Comparison of ENCODE assay signal across 8 cellular contexts in genomic region chr1:20430355-20431290, GRCh38. TPM values are rescaled to one million over a fixed set of nuclear protein-coding genes. Genes with fewer than 3 reads are reported as not detected.
DNase-seq lines count a peak whose midpoint lies in the region; ATAC-seq and TF ChIP-seq lines count a peak whose summit lies in the region.

No MANE protein-coding gene starts in this region.

- ATAC-seq in natural killer cell, result no peak
- ATAC-seq in HG02970 (IDR thresholded peaks at IDR 0.05; ENCODE audit: low FRiP score, unreplicated experiment), result no peak
- no peak for ATAC-seq in GM19351 (IDR thresholded peaks at IDR 0.05; ENCODE audit: unreplicated experiment)

- intact Hi-C loops in natural killer cell (cut with micrococcal nuclease), result no loop called here

- in situ Hi-C loops in G401 (cut with HindIII; ENCODE audit: low sequenced_read_pairs), result no loop called here

- H3K27ac Mint-ChIP-seq in HFFc6 (no peak overlapping the region), natural killer cell (no peak overlapping the region)

- H3K27me3 Mint-ChIP-seq in HFFc6 (ENCODE audit: insufficient read depth) (peaks cover 37% of the 10 kb centered on the region), natural killer cell (ENCODE audit: low read depth in 2 of 2) (peaks cover 22 to 24% of the 10 kb centered on the region in 2 donors)

- H3K9me3 Mint-ChIP-seq in HFFc6 (no peaks in the 10 kb centered on the region), natural killer cell (no peaks in the 10 kb centered on the region)

- peaks cover 22% of the 10 kb centered on the region for H3K4me1 Mint-ChIP-seq in HFFc6 (ENCODE audit: low read depth)
- H3K4me1 Mint-ChIP-seq in natural killer cell, result no peaks in the 10 kb centered on the region

- peak; percentile 93 for TF ChIP-seq CTCF in HFFc6 (IDR thresholded peaks at IDR 0.05)
- TF ChIP-seq CTCF in natural killer cell (IDR thresholded peaks at IDR 0.05), result peak; percentile 37

- H3K36me3 Mint-ChIP-seq in HFFc6 (ENCODE audit: low read depth), result no peaks in the 10 kb centered on the region
- no peaks in the 10 kb centered on the region for H3K36me3 Mint-ChIP-seq in natural killer cell

- H3K4me3 Mint-ChIP-seq in HFFc6, result no peak overlapping the region
- no peak overlapping the region for H3K4me3 Mint-ChIP-seq in natural killer cell

- DNase-seq in CD1c-positive myeloid dendritic cell (ENCODE audit: extremely low spot score), result peak; percentile 4
- no peak for DNase-seq in HFFc6
- peak; percentile 33 for DNase-seq in UCSD-AML1 (lab: John Stamatoyannopoulos, UW; ENCODE audit: unreplicated experiment)
- DNase-seq in ecto neural progenitor cell (ENCODE audit: low spot score), result peak; percentile 88
- DNase-seq in natural killer cell, result no peak
- no peak for DNase-seq in G401 (ENCODE audit: low spot score)

RNA-seq across cellular contexts. Expression of gene CAMK2N1, which starts 55.4 kb away (rescaled TPM):
- total RNA-seq in HFFc6 (2021; fragmentation: NEBNext Ultra II Directional; extraction: Animal tissue kit (Norgen Biotek cat#: 25700)), result 10 to 100 TPM; 40.3 to 57.8 (median 42.6) TPM
- total RNA-seq in natural killer cell, result 1 to 10 TPM; 1.6 to 2.6 (median 1.6) TPM
- total RNA-seq in G401 (2014; rRNA removed; shearing (Covaris generic)), result not detected in 2 replicates

Comparison
In these comparisons a context has a peak if more than half of its experiments do, and no peak if none do; other contexts are left out.
1. DNase-seq: peak in CD1c-positive myeloid dendritic cell (single experiment), UCSD-AML1 (single experiment) and ecto neural progenitor cell (single experiment); none in HFFc6 (single experiment), natural killer cell (single experiment) and G401 (single experiment).
2. RNA of gene CAMK2N1, which starts 55.4 kb away (total RNA-seq): 40.3 to 57.8 TPM in HFFc6; 1.6 to 2.6 TPM in natural killer cell and not detected in G401; every median in the first group is over 10 times any median in the second.